17 cellular contexts compared by ENCODE assay signal in the genomic region with DNA sequence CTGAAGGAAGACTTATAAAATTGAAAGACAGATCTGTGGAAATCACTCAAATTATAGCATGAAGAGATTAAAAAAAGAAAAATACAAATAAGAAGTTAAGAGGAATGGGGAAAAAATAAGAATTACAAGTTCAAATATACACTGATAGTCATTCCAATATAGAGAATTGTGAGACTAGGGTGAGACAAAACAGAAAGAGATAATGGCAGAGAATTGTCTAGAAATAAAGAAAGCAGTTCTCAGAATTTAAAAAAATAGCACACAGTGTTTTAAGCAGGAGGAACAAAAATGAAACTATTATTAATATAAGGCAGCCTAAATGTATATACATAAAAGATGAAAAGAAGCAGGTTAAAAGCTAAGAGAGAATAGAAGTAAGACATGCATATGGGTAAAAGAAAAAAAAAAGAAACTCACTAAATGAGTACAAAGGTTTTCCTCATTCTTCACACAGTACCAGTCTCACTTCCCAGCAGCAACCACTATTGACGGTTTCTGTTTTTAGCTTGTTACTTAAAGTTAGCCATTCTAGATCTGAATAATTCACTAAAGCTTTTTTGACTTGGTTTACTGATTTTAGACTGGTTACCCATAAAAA. TPM values are rescaled to one million over a fixed set of nuclear protein-coding genes. Genes with fewer than 3 reads are reported as not detected.
DNase-seq lines count a peak whose midpoint lies in the region; ATAC-seq, FAIRE-seq and TF ChIP-seq lines count a peak whose summit lies in the region.
"Had no signal": no experiment of that assay in that cellular context is flagged by ENCODE, and none has a peak within 500 bp of the region (broad histone marks: within the 10 kb centered on the region; RNA-seq: fewer than 3 reads in every experiment).

No MANE protein-coding gene starts in this region.

- H3K27ac ChIP-seq in PC-9 (no peak overlapping the region), upper lobe of left lung (no peak overlapping the region)
- H3K27ac ChIP-seq: VCaP had no signal

- 76 to 87% methylated on average over 1 of the region's 1 CpG for WGBS in upper lobe of left lung, 2 donors

- H3K27me3 ChIP-seq in PC-9 (ENCODE audit: insufficient read depth, low read depth) (no peaks in the 10 kb centered on the region), upper lobe of left lung (no peaks in the 10 kb centered on the region)

- H3K4me2 ChIP-seq in PC-9 = no peak overlapping the region

- TF ChIP-seq CTCF in D721Med (IDR thresholded peaks at IDR 0.05; ENCODE audit: insufficient read depth, missing control alignments) (no peak), PC-9 (conservative IDR thresholded peaks at IDR 0.05) (no peak), upper lobe of left lung (IDR thresholded peaks at IDR 0.05) (no peak)

- no peak for TF ChIP-seq POLR2A in GM12892 (IDR thresholded peaks at IDR 0.05; ENCODE audit: low read depth, low read length)
- no peak for TF ChIP-seq POLR2A in upper lobe of left lung (IDR thresholded peaks at IDR 0.05)

- TF ChIP-seq EP300 in upper lobe of left lung (IDR thresholded peaks at IDR 0.05) = no peak

- no peaks in the 10 kb centered on the region for H3K79me2 ChIP-seq in PC-9 (ENCODE audit: low read depth)

- H4K20me1 ChIP-seq in PC-9 (ENCODE audit: insufficient read depth) = no peaks in the 10 kb centered on the region

- ATAC-seq in GM18870 (IDR thresholded peaks at IDR 0.05; ENCODE audit: unreplicated experiment) (peak; percentile 92), GM21723 (IDR thresholded peaks at IDR 0.05; ENCODE audit: unreplicated experiment) (peak; percentile 87), HG03342 (IDR thresholded peaks at IDR 0.05; ENCODE audit: unreplicated experiment) (peak; percentile 42), upper lobe of left lung (ENCODE audit: low FRiP score in 2 of 2) (no peak)

- CTCF ChIA-PET in PC-9 (lab: Charles Lee) = no interaction called here

- H3K9me3 ChIP-seq in PC-9 (ENCODE audit: insufficient read depth, low read depth) (no peaks in the 10 kb centered on the region), upper lobe of left lung (no peaks in the 10 kb centered on the region)

- H3K36me3 ChIP-seq in PC-9 (ENCODE audit: low read depth) (no peaks in the 10 kb centered on the region), upper lobe of left lung (no peaks in the 10 kb centered on the region)

- H3K4me3 ChIP-seq in PC-9 = no peak overlapping the region
- no peak overlapping the region for H3K4me3 ChIP-seq in upper lobe of left lung

- POLR2A ChIA-PET in PC-9 (lab: Charles Lee; ENCODE audit: unreplicated experiment) = interaction anchor here (0.6 kb wide), 1 partner anchor 226 kb away, joined by 5 read pairs; no protein-coding TSS in a partner anchor

- no TSS peak for BruUV-seq in PC-9 (replicated peaks; lab: Mats Ljungman, UMichigan)

- intact Hi-C loops in PC-9 (cut with micrococcal nuclease; ENCODE audit: unreplicated experiment) = no loop called here

- H3F3A ChIP-seq in PC-9 (ENCODE audit: insufficient read depth, low read depth) = no peaks in the 10 kb centered on the region

- H3K9me2 ChIP-seq in PC-9 (ENCODE audit: insufficient read depth) = no peaks in the 10 kb centered on the region

- DNase-seq in GM12892 (ENCODE audit: insufficient read length) (no peak), HK-2 (ENCODE audit: unreplicated experiment) (no peak), D721Med (ENCODE audit: insufficient read length, low spot score) (no peak), PC-9 (no peak), upper lobe of left lung (no peak)
- DNase-seq: activated naive CD4-positive, alpha-beta T cell; cerebellar nuclear complex; H7; NCI-H1048; NCI-H345; stimulated activated CD4-positive, alpha-beta T cell treated with anti-CD3 and anti-CD28 coated beads, Interleukin-4, amount 100 ng/mL, for 1 hour had no signal

- FAIRE-seq in GM12892 (lab: Jason Lieb, UNC) (peak; percentile 62), D721Med (lab: Jason Lieb, UNC) (no peak)
- FAIRE-seq: HTR-8/SVneo had no signal

- H3K4me1 ChIP-seq in PC-9 (replicated peaks; ENCODE audit: insufficient read depth) = no peaks in the 10 kb centered on the region
- H3K4me1 ChIP-seq in upper lobe of left lung = no peaks in the 10 kb centered on the region

- no peak overlapping the region for H2AFZ ChIP-seq in PC-9

RNA-seq across cellular contexts. Expression of gene SLC38A4, which starts 31.1 kb away (rescaled TPM):
- 0.08 TPM for polyA plus RNA-seq in GM12892 (2012; ENCODE audit: missing spikeins)
- 0.09 TPM in 1 of 2 replicates, not detected in the other for total RNA-seq in PC-9 (2021)
- total RNA-seq in upper lobe of left lung = under 1 TPM in 3 of 6 donors, not detected in 3; 0.49 to 0.81 (median 0.60) TPM
- total RNA-seq: CD4-positive, CD25-positive, alpha-beta regulatory T cell had no signal
- polyA plus RNA-seq: CD4-positive, CD25-positive, alpha-beta regulatory T cell had no signal

Comparison
In these comparisons a context has a peak if more than half of its experiments do, and no peak if none do; other contexts are left out.
1. ATAC-seq: peak in GM18870 (single experiment), GM21723 (single experiment) and HG03342 (single experiment); none in upper lobe of left lung (0 of 2).